ENCODE assay signal across 20 cellular contexts in genomic region chr6:159677226-159677901, GRCh38.
"Had no signal": no experiment of that assay in that cellular context is flagged by ENCODE, and none has a peak within 500 bp of the region (broad histone marks: within the 10 kb centered on the region; RNA-seq: fewer than 3 reads in every experiment).

No MANE protein-coding gene starts in this region.

- H3K9me3 Mint-ChIP-seq: stimulated activated naive CD8-positive, alpha-beta T cell treated with anti-CD3 and anti-CD28 coated beads, Interleukin-15, amount 100 ng/mL, for 72 hours had no signal

- DNase-seq: central memory CD4-positive, alpha-beta T cell; effector CD8-positive, alpha-beta T cell; immature natural killer cell; left cardiac atrium; left ventricle myocardium inferior; mesendoderm; naive B cell; nephron progenitor cell; right lobe of liver; stimulated activated CD4-positive, alpha-beta T cell treated with anti-CD3 and anti-CD28 coated beads, Interleukin-1b, Interleukin-23, amount 100 ng/mL, for 48 hours; stimulated activated CD4-positive, alpha-beta T cell treated with anti-CD3 and anti-CD28 coated beads, Interleukin-4, amount 100 ng/mL, for 4 hours; stimulated activated naive B cell treated with anti-CD40 and anti-IgM and Interleukin-4, amounts not matched to agents 10 μg/mL and 1 μg/mL and 100 μg/mL, for 72 hours; stimulated activated naive CD8-positive, alpha-beta T cell treated with anti-CD3 and anti-CD28 coated beads, Interleukin-15, amount 100 ng/mL, for 72 hours; substantia nigra; transverse colon had no signal

- H3K4me3 Mint-ChIP-seq: immature natural killer cell; naive B cell; nephron progenitor cell; stimulated activated naive B cell treated with anti-CD40 and anti-IgM and Interleukin-4, amounts not matched to agents 10 μg/mL and 1 μg/mL and 100 μg/mL, for 72 hours; stimulated activated naive CD8-positive, alpha-beta T cell treated with anti-CD3 and anti-CD28 coated beads, Interleukin-15, amount 100 ng/mL, for 72 hours had no signal

- H3K27ac Mint-ChIP-seq: immature natural killer cell; naive B cell; nephron progenitor cell; progenitor cell of endocrine pancreas; stimulated activated naive B cell treated with anti-CD40 and anti-IgM and Interleukin-4, amounts not matched to agents 10 μg/mL and 1 μg/mL and 100 μg/mL, for 72 hours; stimulated activated naive CD8-positive, alpha-beta T cell treated with anti-CD3 and anti-CD28 coated beads, Interleukin-15, amount 100 ng/mL, for 72 hours had no signal

- H3K4me1 Mint-ChIP-seq: immature natural killer cell, nephron progenitor cell had no signal

- ATAC-seq: esophagus mucosa; stimulated activated naive B cell treated with anti-CD40 and anti-IgM and Interleukin-4, amounts not matched to agents 10 μg/mL and 1 μg/mL and 100 μg/mL, for 72 hours; stimulated activated naive CD8-positive, alpha-beta T cell treated with anti-CD3 and anti-CD28 coated beads, Interleukin-15, amount 100 ng/mL, for 72 hours had no signal

- H3K27me3 ChIP-seq: right lobe of liver, transverse colon had no signal

- H3K9me3 ChIP-seq: left ventricle myocardium inferior, right lobe of liver, thoracic aorta, transverse colon had no signal

- H3K4me3 ChIP-seq: coronary artery, left ventricle myocardium inferior, lung, right lobe of liver, thoracic aorta, transverse colon had no signal

- H3K27me3 Mint-ChIP-seq: naive B cell; progenitor cell of endocrine pancreas; stimulated activated naive B cell treated with anti-CD40 and anti-IgM and Interleukin-4, amounts not matched to agents 10 μg/mL and 1 μg/mL and 100 μg/mL, for 72 hours; stimulated activated naive CD8-positive, alpha-beta T cell treated with anti-CD3 and anti-CD28 coated beads, Interleukin-15, amount 100 ng/mL, for 72 hours had no signal

- H3K27ac ChIP-seq: coronary artery, left ventricle myocardium inferior, right lobe of liver, thoracic aorta, transverse colon had no signal
